8 cellular contexts compared by ENCODE assay signal in the genomic region with DNA sequence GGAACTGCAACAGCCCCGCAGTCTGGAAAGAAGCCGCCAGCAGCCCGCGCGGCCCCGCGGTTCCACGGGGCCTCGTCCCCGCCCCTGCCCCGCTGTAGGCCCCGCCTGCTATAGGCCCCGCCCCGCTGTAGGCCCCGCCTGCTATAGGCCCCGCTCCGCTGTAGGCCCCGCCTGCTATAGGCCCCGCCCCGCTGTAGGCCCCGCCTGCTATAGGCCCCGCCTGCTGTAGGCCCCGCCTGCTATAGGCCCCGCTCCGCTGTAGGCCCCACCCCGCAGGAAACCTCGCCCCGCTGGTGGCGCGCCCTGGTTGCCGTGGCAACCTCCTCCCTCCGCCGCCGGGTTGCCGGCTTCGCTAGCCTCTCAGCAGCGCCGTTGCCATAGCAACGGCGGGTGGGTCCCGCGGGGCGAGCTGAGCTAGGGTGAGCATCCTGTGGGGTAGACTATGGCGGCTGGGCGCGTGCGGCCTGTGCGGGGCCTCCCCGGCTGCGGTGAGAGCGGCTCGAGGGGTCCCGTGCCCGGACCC. TPM values are rescaled to one million over a fixed set of nuclear protein-coding genes. Genes with fewer than 3 reads are reported as not detected.
DNase-seq lines count a peak whose midpoint lies in the region; ATAC-seq, FAIRE-seq and TF ChIP-seq lines count a peak whose summit lies in the region.

No MANE protein-coding gene starts in this region.

- intact Hi-C loops in kidney (cut with DNase I) = no loop called here

- TF ChIP-seq CTCF in kidney (IDR thresholded peaks at IDR 0.05; ENCODE audit: borderline replicate concordance, extremely low read depth, insufficient read depth) = no peak

- peaks cover 0 to 5% of the 10 kb centered on the region in 2 donors for H3K4me1 ChIP-seq in kidney (ENCODE audit: control insufficient read depth in 1 of 2, insufficient read depth in 1 of 2, low read depth in 1 of 2, low read length in 2 of 2)

- peak; percentile 99 for DNase-seq in NCI-H2227 (lab: John Stamatoyannopoulos, UW; ENCODE audit: unreplicated experiment)
- peak; percentile 91 to 93 for DNase-seq in activated CD4-positive, alpha-beta T cell treated with anti-CD3 and anti-CD28 coated beads for 24 hours (ENCODE audit: low read depth in 2 of 2)
- DNase-seq in cerebellar nuclear complex (lab: John Stamatoyannopoulos, UW) = peak; percentile 84 to 93
- peak; percentile 98 for DNase-seq in kidney
- peak; percentile 94 to 95 for DNase-seq in stimulated activated CD4-positive, alpha-beta T cell treated with anti-CD3 and anti-CD28 coated beads, Interleukin-15, amount 100 ng/mL, for 48 hours (ENCODE audit: low read depth in 2 of 2)

- peak overlapping the region in 1 of 2 donors; percentile 14 for H3K4me3 ChIP-seq in kidney (ENCODE audit: low read length in 2 of 2)

- H3K9me3 ChIP-seq in kidney (ENCODE audit: control insufficient read depth in 1 of 2, low read length in 2 of 2) = no peaks in the 10 kb centered on the region

- ATAC-seq in GM18517 (IDR thresholded peaks at IDR 0.05; ENCODE audit: unreplicated experiment) (peak; percentile 63), HG03097 (IDR thresholded peaks at IDR 0.05; ENCODE audit: low FRiP score, unreplicated experiment) (peak; percentile 70), GM19455 (IDR thresholded peaks at IDR 0.05; ENCODE audit: unreplicated experiment) (no peak)

- H3K9ac ChIP-seq in kidney (ENCODE audit: low read length in 2 of 2) = no peak overlapping the region

- H3K36me3 ChIP-seq in kidney (ENCODE audit: control insufficient read depth in 1 of 2, insufficient read depth in 2 of 2, low read length in 2 of 2) = no peaks in the 10 kb centered on the region

- FAIRE-seq in kidney (lab: Jason Lieb, UNC) = no peak

- no peak overlapping the region for H3K27ac ChIP-seq in kidney (ENCODE audit: low read depth in 2 of 2, low read length in 2 of 2)

RNA-seq across cellular contexts. Expression of gene KIF1A, which starts 12.2 kb away (rescaled TPM):
- total RNA-seq in kidney = 0.54 TPM
- polyA plus RNA-seq in kidney (ENCODE audit: insufficient read depth, low read depth, low replicate concordance) = 0.58 TPM

RNA-seq across cellular contexts. Expression of gene AGXT, which starts 36.4 kb away (rescaled TPM):
- total RNA-seq in kidney = 0.09 TPM
- 12.5 TPM for polyA plus RNA-seq in kidney (ENCODE audit: insufficient read depth, low read depth, low replicate concordance)
